1 cellular context compared by ENCODE assay signal in the genomic region with DNA sequence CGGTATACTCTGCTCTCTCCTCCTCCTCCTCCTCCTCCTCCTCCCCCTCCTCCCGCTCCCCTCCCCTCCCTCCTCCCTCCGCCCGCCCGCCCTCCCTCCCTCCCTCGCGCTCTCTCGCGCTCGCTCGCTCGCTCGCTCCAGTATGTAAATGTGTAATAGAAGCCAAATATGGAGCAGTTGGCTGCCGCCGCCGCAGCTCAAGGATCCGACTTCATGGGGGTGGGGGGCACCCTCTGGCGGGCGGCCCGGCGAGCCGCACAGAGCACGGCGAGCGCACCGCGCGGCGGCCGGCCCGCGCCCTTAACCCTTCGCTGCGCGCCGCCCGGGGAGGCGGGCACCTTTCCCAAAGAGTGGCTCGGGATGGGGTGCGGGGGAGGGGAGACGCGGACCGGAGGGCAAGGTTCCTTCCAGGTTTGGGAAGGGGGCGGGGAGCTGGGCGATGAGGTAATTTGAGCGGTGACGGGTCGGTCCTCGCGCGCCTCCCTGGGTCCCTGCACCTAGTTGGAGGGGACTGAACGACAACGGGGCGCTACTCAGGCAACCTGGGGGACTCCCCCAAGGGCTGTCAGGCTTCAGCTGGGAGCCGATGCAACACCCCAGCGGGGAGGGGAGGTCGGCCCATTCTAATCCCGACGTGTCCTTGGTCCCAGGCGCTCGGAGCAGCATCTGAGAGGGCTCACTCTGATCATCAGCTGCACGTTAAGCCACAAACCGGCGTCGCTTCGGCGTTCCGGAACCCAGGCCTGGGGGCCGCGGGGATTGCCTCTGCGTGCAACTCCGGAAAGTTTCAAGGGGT.
A peak's percentile ranks its signal among the peaks of the same experiment; 100 is the strongest.
TF ChIP-seq lines count a peak whose summit lies in the region.

No MANE protein-coding gene starts in this region.

TF ChIP-seq in GM23338, 12 proteins besides CTCF, POLR2A, EP300 and RAD21 (continued from another document):
- no peak for TF ChIP-seq REST (IDR thresholded peaks at IDR 0.05; ENCODE audit: unreplicated experiment)
- TF ChIP-seq NANOG (IDR thresholded peaks at IDR 0.05; ENCODE audit: borderline replicate concordance) = no peak
- 0 out of 2 replicates have a peak, but pooled peaks have one; percentile 22 for TF ChIP-seq POLR2AphosphoS5 (IDR thresholded peaks at IDR 0.05; ENCODE audit: low read depth)
